1 cellular context compared by ENCODE assay signal in the genomic region with DNA sequence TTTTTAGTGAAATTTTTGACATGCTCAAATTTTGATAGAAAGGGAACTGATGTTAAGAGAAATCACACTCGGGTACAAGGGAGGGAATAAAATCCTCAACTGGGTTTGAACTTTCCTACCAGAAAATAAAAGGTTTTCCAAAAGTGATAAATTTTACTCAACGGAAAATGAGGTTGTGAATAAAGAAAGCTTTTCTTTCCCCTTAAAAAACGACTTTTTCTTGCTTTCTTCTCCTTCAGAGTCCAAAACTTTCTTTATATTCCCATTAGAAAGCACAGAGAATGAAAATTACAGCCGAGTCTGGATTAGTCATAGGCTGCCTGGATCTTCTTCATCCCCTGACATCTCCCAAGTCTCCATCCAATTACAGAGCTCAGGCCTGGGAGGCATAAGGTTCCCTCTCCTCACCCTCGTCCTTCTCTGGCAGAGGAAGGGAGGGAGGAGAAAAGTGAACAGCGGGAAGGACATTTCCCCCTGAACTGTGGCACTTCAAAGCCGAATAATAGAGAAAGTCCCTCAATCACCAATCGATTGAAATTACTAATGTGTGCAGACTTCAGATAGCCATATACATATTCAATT.
TF ChIP-seq lines count a peak whose summit lies in the region.

No MANE protein-coding gene starts in this region.

TF ChIP-seq in H1, 55 proteins besides CTCF, POLR2A, EP300 and RAD21:
- no peak for TF ChIP-seq SP2 (IDR thresholded peaks at IDR 0.05; ENCODE audit: low read length)
TF ChIP-seq in H1: peak in this region for 0.
